Comparison of ENCODE assay signal across 8 cellular contexts in genomic region chr11:34053161-34053686, GRCh38. TPM values are rescaled to one million over a fixed set of nuclear protein-coding genes. Genes with fewer than 3 reads are reported as not detected.
DNase-seq lines count a peak whose midpoint lies in the region; ATAC-seq and TF ChIP-seq lines count a peak whose summit lies in the region.

No MANE protein-coding gene starts in this region.

- peaks cover 57% of the 10 kb centered on the region for H3K4me1 ChIP-seq in psoas muscle
- no peaks in the 10 kb centered on the region for H3K4me1 ChIP-seq in urinary bladder (ENCODE audit: insufficient read depth)

- H3K4me3 ChIP-seq in MG63, result peak overlapping the region; percentile 91
- H3K4me3 ChIP-seq in psoas muscle, result peak overlapping the region; percentile 92
- H3K4me3 ChIP-seq in urinary bladder (ENCODE audit: low read depth, low read length), result peak overlapping the region; percentile 97

- TF ChIP-seq CTCF in psoas muscle (IDR thresholded peaks at IDR 0.05), result no peak

- no peaks in the 10 kb centered on the region for H3K9me3 ChIP-seq in MG63
- H3K9me3 ChIP-seq in psoas muscle, result no peaks in the 10 kb centered on the region

- intact Hi-C loops in left cardiac atrium (cut with DNase I), result loop anchor here in 1 of 2 donors (2.0 kb wide), 1 partner anchor 52 kb away; the partner anchor contains the start of gene NAT10
- intact Hi-C loops in psoas muscle (cut with DNase I), result loop anchor here (1.0 to 10.0 kb wide), 4 partner anchors 52 to 891 kb away; partner anchors contain the start of genes NAT10 (in 2 of the 2) and CSTF3 (in 1 of the 2)

- ATAC-seq in GM21717 (IDR thresholded peaks at IDR 0.05; ENCODE audit: unreplicated experiment), result peak; percentile 47
- ATAC-seq in left cardiac atrium, result peak; percentile 16 to 63
- peak in 1 of 4 donors; percentile 19 for ATAC-seq in psoas muscle

- H3K27me3 ChIP-seq in MG63 (no peaks in the 10 kb centered on the region), psoas muscle (ENCODE audit: insufficient read depth in 3 of 3, low read length in 2 of 3) (no peaks in the 10 kb centered on the region)

- WGBS in adipose tissue, 3 donors, result 0 to 1% (median 0%) methylated on average over 24 of the region's 24 CpGs
- 2 to 3% (median 2%) methylated on average over 23 to 24 of the region's 24 CpGs for WGBS in psoas muscle, 3 donors
- WGBS in urinary bladder, result under 1% methylated on average over 24 of the region's 24 CpGs

- DNase-seq in DMS 273 (lab: John Stamatoyannopoulos, UW; ENCODE audit: unreplicated experiment) (peak; percentile 84), MG63 (peak; percentile 83), SW480 (ENCODE audit: low spot score) (peak; percentile 84), left cardiac atrium (peak; percentile 78), psoas muscle (peak; percentile 69 to 78)

- H3K27ac ChIP-seq in adipose tissue (ENCODE audit: low read depth, low read length) (peak overlapping the region; percentile 2), psoas muscle (peak overlapping the region; percentile 95), urinary bladder (ENCODE audit: low read depth) (peak overlapping the region; percentile 89)

- H3K36me3 ChIP-seq in MG63 (peaks cover 60% of the 10 kb centered on the region), psoas muscle (ENCODE audit: insufficient read depth in 1 of 2, low read depth in 1 of 2) (peaks cover 3 to 15% of the 10 kb centered on the region in 2 donors), urinary bladder (ENCODE audit: insufficient read depth) (no peaks in the 10 kb centered on the region)

RNA-seq across cellular contexts. Expression of gene CAPRIN1, which starts 1.7 kb away (rescaled TPM):
- total RNA-seq in MG63 (2014; rRNA removed; shearing (Covaris generic); ENCODE audit: low replicate concordance), result 199 and 235 TPM in 2 replicates
- polyA plus RNA-seq in adipose tissue (10 to 100 TPM; 47.9 to 95.3 (median 66.0) TPM), psoas muscle (10 to 100 TPM; 31.4 to 57.8 (median 54.9) TPM), urinary bladder (71.4 TPM)
- total RNA-seq in left cardiac atrium (100 to 1,000 TPM; 102 to 106 TPM), psoas muscle (100 to 1,000 TPM in 3 of 4 donors, 10 to 100 TPM in 1; 70.3 to 122 (median 109) TPM), urinary bladder (288 TPM)

RNA-seq across cellular contexts. Expression of gene NAT10, which starts 52.2 kb away (rescaled TPM):
- 52.1 and 96.3 TPM in 2 replicates for total RNA-seq in MG63 (2014; rRNA removed; shearing (Covaris generic); ENCODE audit: low replicate concordance)
- polyA plus RNA-seq in adipose tissue, result 10 to 100 TPM; 15.4 to 26.0 (median 20.7) TPM
- total RNA-seq in left cardiac atrium, result 10 to 100 TPM; 20.1 to 29.0 TPM
- 10 to 100 TPM; 26.7 to 51.5 (median 37.0) TPM for total RNA-seq in psoas muscle
- 10 to 100 TPM; 21.0 to 33.9 (median 28.3) TPM for polyA plus RNA-seq in psoas muscle
- total RNA-seq in urinary bladder, result 15.9 TPM
- 26.1 TPM for polyA plus RNA-seq in urinary bladder

Comparison
In these comparisons a context has a peak if more than half of its experiments do, and no peak if none do; other contexts are left out.
1. H3K27ac ChIP-seq: peak in every context shown above with its lines; median percentile 95 in psoas muscle; 89 in urinary bladder; 2 in adipose tissue.